ENCODE assay signal across 25 cellular contexts in the genomic region with DNA sequence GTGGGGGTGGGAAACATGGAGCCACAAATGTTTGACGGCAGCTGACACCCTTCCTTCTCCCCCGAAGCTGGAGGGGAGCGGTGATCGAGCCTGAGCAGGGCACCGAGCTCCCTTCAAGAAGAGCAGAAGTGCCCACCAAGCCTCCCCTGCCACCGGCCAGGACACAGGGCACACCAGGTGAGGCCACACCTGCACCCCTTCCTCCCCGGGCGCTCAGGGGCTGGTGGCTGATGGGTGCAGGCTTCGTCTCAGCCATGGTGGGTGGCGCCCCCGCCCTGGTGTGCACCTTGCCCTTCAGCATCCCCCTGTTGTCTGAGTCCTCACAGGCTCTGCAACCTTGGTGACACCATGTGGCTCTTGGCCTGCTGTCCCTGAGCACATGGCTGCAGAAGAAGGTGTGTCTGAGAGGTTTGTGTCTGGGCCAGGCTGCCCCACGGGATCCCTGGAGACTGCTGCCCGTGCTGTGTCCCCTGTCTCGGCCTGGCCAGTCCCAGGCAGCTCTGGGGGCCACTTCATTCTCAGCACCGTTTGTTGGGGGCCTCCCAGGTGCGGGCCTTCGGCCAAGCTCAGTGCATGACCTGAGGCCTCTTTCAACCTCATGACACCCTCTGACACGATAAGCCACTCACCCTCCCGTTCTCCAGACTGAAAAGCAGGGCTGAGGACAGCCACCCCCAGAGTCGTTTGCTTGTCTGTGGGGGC. TPM values are rescaled to one million over a fixed set of nuclear protein-coding genes. Genes with fewer than 3 reads are reported as not detected.
"Had no signal": no experiment of that assay in that cellular context is flagged by ENCODE, and none has a peak within 500 bp of the region (broad histone marks: within the 10 kb centered on the region; RNA-seq: fewer than 3 reads in every experiment).

No MANE protein-coding gene starts in this region.

- H3K27ac Mint-ChIP-seq: endodermal cell, neural progenitor cell had no signal

- H3K79me2 ChIP-seq: parathyroid adenoma had no signal

- H3K4me1 Mint-ChIP-seq: endodermal cell, neural progenitor cell had no signal

- H2AFZ ChIP-seq: neural progenitor cell, parathyroid adenoma had no signal

- H3K36me3 Mint-ChIP-seq: natural killer cell treated with Interleukin-12 subunit alpha and Interleukin-12 subunit beta and Interleukin-15 and Interleukin-18, amount 100 ng/mL, for 72 hours had no signal

- ATAC-seq: mucosa of descending colon; natural killer cell treated with Interleukin-12 subunit alpha and Interleukin-12 subunit beta and Interleukin-15 and Interleukin-18, amount 100 ng/mL, for 72 hours had no signal

- H3K9me3 Mint-ChIP-seq: natural killer cell treated with Interleukin-12 subunit alpha and Interleukin-12 subunit beta and Interleukin-15 and Interleukin-18, amount 100 ng/mL, for 72 hours; neural progenitor cell had no signal

- H3K4me3 ChIP-seq: coronary artery, heart left ventricle, mucosa of descending colon, neural progenitor cell, prostate gland, sigmoid colon, skin epidermis had no signal

- H3K4me1 ChIP-seq: heart left ventricle, neural progenitor cell, parathyroid adenoma, prostate gland, sigmoid colon had no signal

- H3K4me3 Mint-ChIP-seq: endodermal cell; natural killer cell treated with Interleukin-12 subunit alpha and Interleukin-12 subunit beta and Interleukin-15 and Interleukin-18, amount 100 ng/mL, for 72 hours; neural progenitor cell had no signal

- H3K4me2 ChIP-seq: neural progenitor cell had no signal

- H3K9ac ChIP-seq: neural progenitor cell, parathyroid adenoma had no signal

- H3K27me3 ChIP-seq: heart left ventricle, neural progenitor cell, sigmoid colon had no signal

- H3K36me3 ChIP-seq: neural progenitor cell had no signal

- DNase-seq: effector CD4-positive, alpha-beta T cell; endodermal cell; heart left ventricle; hippocampal formation; kidney glomerular epithelial cell; mammary epithelial cell; mucosa of descending colon; occipital lobe; retina; sigmoid colon; stimulated activated CD4-positive, alpha-beta T cell treated with anti-CD3 and anti-CD28 coated beads, Interleukin-2, amount 100 ng/mL, for 24 hours; stimulated activated naive CD4-positive, alpha-beta T cell treated with Interleukin-2 at 50 U/mL for 16 hours; trophoblast cell had no signal

- H3K9me3 ChIP-seq: heart left ventricle, mucosa of descending colon, prostate gland, sigmoid colon had no signal

- FAIRE-seq: frontal cortex, islet of Langerhans, urothelium cell line had no signal

- H3K27me3 Mint-ChIP-seq: natural killer cell treated with Interleukin-12 subunit alpha and Interleukin-12 subunit beta and Interleukin-15 and Interleukin-18, amount 100 ng/mL, for 72 hours had no signal

- H3K27ac ChIP-seq: coronary artery, heart left ventricle, neural progenitor cell, parathyroid adenoma, prostate gland, sigmoid colon had no signal

RNA-seq across cellular contexts. Expression of a gene that starts 41.0 kb away (rescaled TPM):
- total RNA-seq: dermis microvascular lymphatic vessel endothelial cell, glomerular endothelial cell, heart left ventricle, mesenteric fat pad had no signal
